Comparison of ENCODE assay signal across 11 cellular contexts in the genomic region with DNA sequence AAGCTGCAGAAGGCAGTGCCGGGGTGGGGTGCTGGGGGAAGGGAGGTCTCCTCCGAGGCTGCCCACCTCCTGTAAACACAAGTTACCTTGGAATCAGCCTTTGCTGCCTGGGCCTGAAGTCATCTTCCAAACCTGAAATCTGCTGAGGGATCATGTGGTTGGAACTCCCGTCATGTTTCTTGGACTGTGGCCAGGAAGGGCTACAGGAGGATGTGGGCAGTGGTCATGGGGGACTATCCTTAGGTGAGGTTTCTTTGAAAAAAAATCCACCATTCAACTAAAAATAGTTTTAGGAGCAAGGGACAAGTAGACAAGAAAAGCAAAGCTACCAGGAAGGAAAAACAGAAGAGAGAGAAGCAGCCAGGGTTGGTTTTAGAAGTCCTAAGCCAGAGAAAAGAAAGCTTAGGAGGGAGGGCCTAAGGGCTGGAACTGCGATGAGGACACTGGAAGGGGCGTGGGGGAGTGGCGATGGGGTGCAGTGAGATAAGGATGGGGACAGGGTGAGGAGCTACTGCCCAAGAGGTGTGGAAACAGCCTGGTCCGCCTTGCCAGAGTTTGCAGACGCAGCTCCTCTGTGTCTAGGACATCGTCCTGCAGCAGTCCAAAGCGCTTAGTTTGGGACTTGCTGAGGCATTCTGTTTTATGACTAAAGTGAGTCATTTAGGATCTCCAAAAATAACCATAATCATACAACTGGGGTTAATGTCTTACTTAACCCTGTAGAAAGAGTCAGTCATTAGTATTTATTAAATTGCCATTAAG.
DNase-seq lines count a peak whose midpoint lies in the region; TF ChIP-seq lines count a peak whose summit lies in the region.
"Had no signal": no experiment of that assay in that cellular context is flagged by ENCODE, and none has a peak within 500 bp of the region (broad histone marks: within the 10 kb centered on the region; RNA-seq: fewer than 3 reads in every experiment).

No MANE protein-coding gene starts in this region.

- in situ Hi-C loops in KBM-7 (cut with MboI; ENCODE audit: low pct_unique_long_range_greater_than_20kb, low sequenced_read_pairs) (no loop called here), ACHN (cut with HindIII; ENCODE audit: low pct_ligation_motif_present, low pct_unique_long_range_greater_than_20kb, low sequenced_read_pairs) (no loop called here)

- DNase-seq in AG04449 (ENCODE audit: low read depth, low spot score) (no peak), KBM-7 (peak; percentile 90), fibroblast of mammary gland (ENCODE audit: low read depth) (peak; percentile 73), ACHN (no peak), H7 (no peak), DMS79 (lab: John Stamatoyannopoulos, UW) (no peak)
- no peak for DNase-seq in activated CD4-positive, alpha-beta T cell treated with anti-CD3 and anti-CD28 coated beads, Interleukin-2, amount 50 U/mL, for 4 hours
- DNase-seq: activated CD4-positive, alpha-beta T cell treated with anti-CD3 and anti-CD28 coated beads, Interleukin-2, amount 50 U/mL, for 48 hours; nucleus accumbens had no signal

- CTCF ChIA-PET in AG04449 (lab: Yijun Ruan, JAX): interaction anchor here (0.9 to 2.2 kb wide), 6 partner anchors 10 to 154 kb away, joined by 3 to 7 read pairs (median 4); no protein-coding TSS in a partner anchor

- H3K36me3 ChIP-seq in H7 (replicated peaks; ENCODE audit: control insufficient read depth, insufficient read depth, low read length): no peaks in the 10 kb centered on the region
- H3K36me3 ChIP-seq: cardiac muscle cell had no signal

- no peak for TF ChIP-seq CTCF in AG04449 (IDR thresholded peaks at IDR 0.05; ENCODE audit: insufficient read depth, low read length, missing control alignments)
- TF ChIP-seq CTCF in fibroblast of mammary gland (conservative IDR thresholded peaks at IDR 0.05; ENCODE audit: control insufficient read depth, insufficient read depth, low read depth, low read length): no peak

- H3K27me3 ChIP-seq in H7 (ENCODE audit: control insufficient read depth, insufficient read depth, low read length): no peaks in the 10 kb centered on the region

- H3K4me3 ChIP-seq in AG04449 (ENCODE audit: low read depth, low read length) (peak overlapping the region; percentile 24; the same call in 1 of the 2 replicates), fibroblast of mammary gland (ENCODE audit: control insufficient read depth, low read depth, low read length) (no peak overlapping the region), H7 (ENCODE audit: insufficient read depth, low read depth, low read length) (no peak overlapping the region)
- H3K4me3 ChIP-seq: cardiac muscle cell had no signal

- POLR2A ChIA-PET in AG04449 (lab: Yijun Ruan, JAX): interaction anchor here (1.2 to 1.3 kb wide), 3 partner anchors 15 to 28 kb away, joined by 4 to 10 read pairs (median 8); no protein-coding TSS in a partner anchor

- peak; percentile 27 for TF ChIP-seq POLR2A in GM19193 (IDR thresholded peaks at IDR 0.05; ENCODE audit: extremely low read depth, insufficient read depth, insufficient read length)

Comparison
In these comparisons a context has a peak if more than half of its experiments do, and no peak if none do; other contexts are left out.
1. DNase-seq: peak in KBM-7 (single experiment) and fibroblast of mammary gland (single experiment); none in AG04449 (single experiment), ACHN (single experiment), activated CD4-positive, alpha-beta T cell treated with anti-CD3 and anti-CD28 coated beads, Interleukin-2, amount 50 U/mL, for 4 hours (0 of 2), H7 (single experiment) and DMS79 (single experiment).